Comparison of ENCODE assay signal across 22 cellular contexts in genomic region chr11:88035271-88035670, GRCh38.
"Had no signal": no experiment of that assay in that cellular context is flagged by ENCODE, and none has a peak within 500 bp of the region (broad histone marks: within the 10 kb centered on the region; RNA-seq: fewer than 3 reads in every experiment).

No MANE protein-coding gene starts in this region.

- ATAC-seq: activated T-cell treated with anti-CD3 and anti-CD28 coated beads, Interleukin-2, amount 50 U/mL, for 4 hours; lower lobe of right lung; naive thymus-derived CD8-positive, alpha-beta T cell; stimulated activated naive CD8-positive, alpha-beta T cell treated with anti-CD3 and anti-CD28 coated beads, Interleukin-15, Interleukin-2, amounts not matched to agents 100 U/mL and 50 U/mL, for 24 hours; upper lobe of right lung; WTC11 had no signal

- H3K27ac ChIP-seq: cardiac muscle cell, epithelial cell of prostate, lower lobe of right lung, neural progenitor cell, sigmoid colon, thyroid gland, upper lobe of right lung had no signal

- H2AFZ ChIP-seq: neural progenitor cell had no signal

- H3K9ac ChIP-seq: neural progenitor cell had no signal

- H3K27me3 ChIP-seq: cardiac muscle cell, neural progenitor cell, sigmoid colon, thyroid gland, upper lobe of right lung had no signal

- H3K4me1 ChIP-seq: lower lobe of right lung, thyroid gland, upper lobe of right lung had no signal

- H3K36me3 ChIP-seq: cardiac muscle cell, lower lobe of right lung, neural progenitor cell, sigmoid colon, thyroid gland, upper lobe of right lung had no signal

- H3K4me2 ChIP-seq: neural progenitor cell had no signal

- H3K4me3 ChIP-seq: cardiac muscle cell, lower lobe of right lung, neural progenitor cell, sigmoid colon, thyroid gland, upper lobe of right lung had no signal

- H3K9me3 ChIP-seq: lower lobe of right lung, sigmoid colon, thyroid gland, upper lobe of right lung had no signal

- DNase-seq: activated CD4-positive, alpha-beta T cell treated with anti-CD3 and anti-CD28 coated beads, Interleukin-2, amount 50 U/mL, for 48 hours; activated CD8-positive, alpha-beta memory T cell treated with anti-CD3 and anti-CD28 coated beads, Interleukin-2, amount 50 U/mL, for 48 hours; activated naive CD4-positive, alpha-beta T cell treated with anti-CD3 and anti-CD28 coated beads for 36 hours; activated naive CD8-positive, alpha-beta T cell treated with anti-CD3 and anti-CD28 coated beads, Interleukin-2, amount 10 ng/mL, durations not matched to agents 7 days and 5 days; activated T-cell treated with anti-CD3 and anti-CD28 coated beads, Interleukin-2, amount 50 U/mL, for 4 hours; amniotic stem cell; cortex of kidney; endodermal cell; kidney; lower lobe of right lung; naive thymus-derived CD8-positive, alpha-beta T cell; sigmoid colon; stimulated activated CD4-positive, alpha-beta T cell treated with anti-CD3 and anti-CD28 coated beads, Interleukin-4, amount 100 ng/mL, for 4 hours; stimulated activated naive CD8-positive, alpha-beta T cell treated with anti-CD3 and anti-CD28 coated beads, Interleukin-15, Interleukin-2, amounts not matched to agents 100 U/mL and 50 U/mL, for 24 hours; substantia nigra; T1000; thyroid gland; upper lobe of right lung had no signal
